31 cellular contexts compared by ENCODE assay signal in the genomic region with DNA sequence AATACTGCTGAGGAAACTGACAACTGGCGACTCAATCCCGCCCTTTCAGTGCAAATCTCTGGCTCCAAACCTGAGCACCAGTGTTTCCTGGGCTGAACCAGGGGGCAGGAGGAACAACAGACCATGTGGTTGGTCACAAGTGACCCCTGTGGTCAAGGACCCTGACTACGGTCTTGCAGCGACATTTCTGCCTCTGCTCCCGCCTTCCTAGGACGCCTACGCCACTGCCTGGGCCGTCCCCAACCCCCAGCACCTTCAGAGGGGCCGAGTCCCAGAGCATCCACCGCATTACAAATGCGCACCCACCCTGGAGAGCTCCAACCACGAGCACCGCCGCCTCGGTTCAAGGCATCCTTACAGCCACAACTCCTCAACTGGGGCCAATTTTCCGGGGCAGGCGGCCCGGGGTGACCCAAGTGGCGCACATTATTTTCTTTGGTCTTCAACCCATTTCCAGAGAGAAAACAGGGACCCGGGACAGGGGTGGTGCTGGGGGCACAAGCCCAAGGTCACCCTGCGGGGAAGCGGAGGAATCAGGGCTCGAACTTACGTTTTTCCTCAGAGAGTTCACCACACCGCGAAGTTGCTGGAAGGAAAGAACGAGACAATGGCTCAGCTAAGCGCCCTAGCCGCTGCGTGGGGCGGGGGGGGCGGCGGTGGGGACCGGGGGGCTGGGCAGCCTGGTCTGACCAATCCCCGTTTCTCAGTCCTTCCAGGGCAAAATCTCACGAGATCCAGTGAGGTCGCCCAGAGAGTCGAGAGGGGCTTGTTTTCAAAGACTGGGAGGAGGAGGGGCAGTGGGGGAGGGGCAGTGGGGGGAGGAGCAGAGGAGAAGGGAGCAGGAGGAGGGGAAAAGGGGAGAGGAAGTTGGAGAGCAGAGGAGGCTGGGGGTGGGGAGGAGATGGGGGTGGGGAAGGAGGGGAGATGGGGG. TPM values are rescaled to one million over a fixed set of nuclear protein-coding genes. Genes with fewer than 3 reads are reported as not detected.
A peak's percentile ranks its signal among the peaks of the same experiment; 100 is the strongest.
DNase-seq lines count a peak whose midpoint lies in the region; ATAC-seq, FAIRE-seq and TF ChIP-seq lines count a peak whose summit lies in the region.
"Had no signal": no experiment of that assay in that cellular context is flagged by ENCODE, and none has a peak within 500 bp of the region (broad histone marks: within the 10 kb centered on the region; RNA-seq: fewer than 3 reads in every experiment).

No MANE protein-coding gene starts in this region.

- H3F3A ChIP-seq in GM23248 (ENCODE audit: insufficient read depth) (no peaks in the 10 kb centered on the region), SK-N-SH (replicated peaks; ENCODE audit: insufficient read depth) (peaks cover 2% of the 10 kb centered on the region)

- no peaks in the 10 kb centered on the region for H3K36me3 ChIP-seq in GM23248 (ENCODE audit: low read depth)
- peaks cover 33 to 34% of the 10 kb centered on the region in 2 experiments for H3K36me3 ChIP-seq in SK-N-SH (replicated peaks in 1 of 2; ENCODE audit: control insufficient read depth in 1 of 2, insufficient read depth in 2 of 2, low read length in 1 of 2)
- H3K36me3 ChIP-seq: esophagus muscularis mucosa had no signal

- TF ChIP-seq RAD21 in A549 (conservative IDR thresholded peaks at IDR 0.05 in 1 of 2, IDR thresholded peaks at IDR 0.05 in 1 of 2) (no peak), SK-N-SH (IDR thresholded peaks at IDR 0.05; ENCODE audit: low read length) (no peak)

- peak; percentile 22 to 49; a peak in 2 of 6 replicates for ATAC-seq in A549
- ATAC-seq: activated CD8-positive, alpha-beta T cell treated with anti-CD3 and anti-CD28 coated beads, Interleukin-2, amount 10 ng/mL, durations not matched to agents 7 days and 5 days; activated naive CD4-positive, alpha-beta T cell treated with anti-CD3 and anti-CD28 coated beads, Interleukin-2, amount 50 U/mL, for 72 hours; activated T-cell treated with anti-CD3 and anti-CD28 coated beads, Interleukin-2, amount 50 U/mL, for 4 hours; left lobe of liver had no signal

- no peak for TF ChIP-seq POLR2A in A549 (IDR thresholded peaks at IDR 0.05; ENCODE audit: low read length)

- H4K20me1 ChIP-seq in GM23248 (ENCODE audit: insufficient read depth) (no peaks in the 10 kb centered on the region), SK-N-SH (ENCODE audit: insufficient read depth) (peaks cover 50% of the 10 kb centered on the region)

- H3K4me1 ChIP-seq in A549 (peaks cover 45% of the 10 kb centered on the region; the same call in 2 of the 3 replicates), GM23248 (ENCODE audit: insufficient read depth) (no peaks in the 10 kb centered on the region), SK-N-SH (ENCODE audit: control insufficient read depth in 1 of 2, insufficient read depth in 2 of 2, low read depth in 1 of 2, low read length in 1 of 2) (peaks cover 4 to 49% of the 10 kb centered on the region in 2 experiments; a peak in 3 of 4 replicates)
- H3K4me1 ChIP-seq: esophagus muscularis mucosa had no signal

- TF ChIP-seq EP300 in A549 (IDR thresholded peaks at IDR 0.05) (no peak), SK-N-SH (IDR thresholded peaks at IDR 0.05; ENCODE audit: borderline replicate concordance in 1 of 2, low read depth in 1 of 2, low read length in 1 of 2) (0 out of 4 replicates have a peak, but pooled peaks of 1 of the 2 experiments have one; percentile 16)

- H3K27ac ChIP-seq in A549 (peak overlapping the region; percentile 96 to 99), GM23248 (no peak overlapping the region), SK-N-SH (ENCODE audit: low read depth in 2 of 2, low read length in 1 of 2) (peak overlapping the region; percentile 68 to 90)
- H3K27ac ChIP-seq: esophagus muscularis mucosa, KMS-11 had no signal

- no peaks in the 10 kb centered on the region for H3K9me3 ChIP-seq in A549
- no peaks in the 10 kb centered on the region for H3K9me3 ChIP-seq in GM23248 (ENCODE audit: low read depth)
- H3K9me3 ChIP-seq in SK-N-SH = no peaks in the 10 kb centered on the region
- H3K9me3 ChIP-seq: esophagus muscularis mucosa had no signal

- H2AFZ ChIP-seq in GM23248 (no peak overlapping the region), SK-N-SH (ENCODE audit: low read depth) (peak overlapping the region; percentile 70; the same call in 1 of the 2 replicates)

- CTCF ChIA-PET in A549 (lab: Yijun Ruan, JAX) (interaction anchor here (0.6 kb wide), 1 partner anchor 477 kb away, joined by 3 read pairs; no protein-coding TSS in a partner anchor), SK-N-SH (lab: Yijun Ruan, JAX) (interaction anchor here (0.9 to 1.6 kb wide), 3 partner anchors 11 to 49 kb away, joined by 3 read pairs; partner anchors contain the start of gene ZNF280B)

- H3K79me2 ChIP-seq in GM23248 (ENCODE audit: insufficient read depth) (no peaks in the 10 kb centered on the region), SK-N-SH (ENCODE audit: insufficient read depth) (peaks cover 57% of the 10 kb centered on the region)

- POLR2A ChIA-PET in A549 (lab: Yijun Ruan, JAX) (interaction anchor here (1.3 to 1.6 kb wide), 2 partner anchors 37 to 49 kb away, joined by 3 to 4 read pairs; partner anchors contain the start of genes ZNF280A and ZNF280B), SK-N-SH (lab: Yijun Ruan, JAX) (no interaction called here)

- H3K4me3 ChIP-seq in A549 (peak overlapping the region; percentile 90), GM23248 (no peak overlapping the region), SK-N-SH (ENCODE audit: low read depth in 2 of 2, low read length in 1 of 2) (peak overlapping the region; percentile 71 to 97)
- H3K4me3 ChIP-seq: esophagus muscularis mucosa, smooth muscle cell had no signal

- in situ Hi-C loops in GM23248 (cut with MboI) = no loop called here

- DNase-seq in A549 (ENCODE audit: low read depth in 1 of 2, low spot score in 1 of 2) = peak; percentile 58 to 81
- DNase-seq in GM23248 = peak; percentile 9
- DNase-seq in NCI-H510A (lab: John Stamatoyannopoulos, UW) = peak; percentile 64
- DNase-seq in SK-N-SH = peak; percentile 90
- no peak for DNase-seq in NAMALWA (ENCODE audit: low spot score)
- no peak for DNase-seq in DMS79 treated with DMSO at 0.1 percent for 48 hours (lab: John Stamatoyannopoulos, UW)
- DNase-seq in NK-92 (lab: John Stamatoyannopoulos, UW; ENCODE audit: unreplicated experiment) = no peak
- no peak for DNase-seq in T-helper 9 cell
- DNase-seq: ACHN; activated CD4-positive, CD25-positive, alpha-beta regulatory T cell; activated CD8-positive, alpha-beta T cell treated with anti-CD3 and anti-CD28 coated beads, Interleukin-2, amount 10 ng/mL, durations not matched to agents 7 days and 5 days; activated T-cell treated with anti-CD3 and anti-CD28 coated beads, Interleukin-2, amount 50 U/mL, for 4 hours; C1 segment of cervical spinal cord; effector CD8-positive, alpha-beta T cell; midbrain; NCI-H1048; NCI-H2171 treated with DMSO at 0.1 percent for 48 hours; SHP77; stimulated activated CD4-positive, alpha-beta T cell treated with anti-CD3 and anti-CD28 coated beads, Interleukin-4, amount 100 ng/mL, for 24 hours; T-helper 2 cell had no signal

- H3K9me2 ChIP-seq in GM23248 (ENCODE audit: insufficient read depth) = no peaks in the 10 kb centered on the region
- no peaks in the 10 kb centered on the region for H3K9me2 ChIP-seq in SK-N-SH

- FAIRE-seq in A549 (lab: Jason Lieb, UNC) = no peak

- H3K4me2 ChIP-seq in A549 = peak overlapping the region; percentile 73
- no peak overlapping the region for H3K4me2 ChIP-seq in GM23248 (ENCODE audit: unreplicated experiment)
- H3K4me2 ChIP-seq in SK-N-SH = peak overlapping the region; percentile 99
- H3K4me2 ChIP-seq: KMS-11, smooth muscle cell had no signal

- H3K27me3 ChIP-seq in GM23248 (replicated peaks; ENCODE audit: insufficient read depth) (no peaks in the 10 kb centered on the region), SK-N-SH (ENCODE audit: insufficient read depth) (no peaks in the 10 kb centered on the region)

- no peak for TF ChIP-seq CTCF in A549 (IDR thresholded peaks at IDR 0.05)
- TF ChIP-seq CTCF in SK-N-SH (IDR thresholded peaks at IDR 0.05) = no peak

- WGBS in A549 (ENCODE audit: missing lambda C conversion rate) = 43% methylated on average over 6 of the region's 38 CpGs
- WGBS in GM23248 (ENCODE audit: low coverage in 1 of 2, low lambda C conversion rate in 2 of 2, missing lambda C conversion rate in 2 of 2), 2 experiments = 85 to 89% methylated on average over 34 to 38 of the region's 38 CpGs
- 5% methylated on average over 33 of the region's 38 CpGs for WGBS in SK-N-SH (ENCODE audit: low lambda C conversion rate)

- no peak overlapping the region for H3K9ac ChIP-seq in GM23248
- H3K9ac ChIP-seq in SK-N-SH = peak overlapping the region; percentile 93
- H3K9ac ChIP-seq: KMS-11 had no signal

RNA-seq across cellular contexts. Expression of gene PRAME, which starts 1.8 kb away (rescaled TPM):
- polyA plus RNA-seq in A549 (2011; rRNA removed) = 173 and 228 TPM in 2 replicates
- 136 and 155 TPM in 2 replicates for polyA plus RNA-seq in A549 (2012; cell fraction: cytosol; rRNA removed)
- polyA plus RNA-seq in A549 (2012; cell fraction: nucleus; rRNA removed) = 271 and 295 TPM in 2 replicates
- 112 to 143 TPM (median 130 TPM) in 3 replicates for polyA plus RNA-seq in A549 (2017; fragmentation: RNase III; extraction: RNeasy Plus Mini Kit Qiagen cat#74134 plus additional on column Dnase treatment)
- polyA minus RNA-seq in A549 (2011; rRNA and poly(A)+ RNA removed) = 111 and 127 TPM in 2 replicates
- not detected in 2 replicates for total RNA-seq in GM23248 (2014; rRNA removed; shearing (Covaris generic))
- polyA plus RNA-seq in GM23248 (2016; fragmentation: Nextera tagmentation; extraction: Ambion mirVana) = not detected in 2 replicates
- polyA plus RNA-seq in SK-N-SH (2012; rRNA removed) = 193 and 241 TPM in 2 replicates
- 123 and 160 TPM in 2 replicates for polyA plus RNA-seq in SK-N-SH (2012; cell fraction: cytosol; rRNA removed)
- 488 and 508 TPM in 2 replicates for polyA plus RNA-seq in SK-N-SH (2012; cell fraction: nucleus; rRNA removed)
- total RNA-seq: activated CD8-positive, alpha-beta T cell treated with anti-CD3 and anti-CD28 coated beads, Interleukin-2, amount 10 ng/mL, durations not matched to agents 7 days and 5 days; chondrocyte; esophagus muscularis mucosa; glomerular endothelial cell; pulmonary artery endothelial cell; smooth muscle cell; subcutaneous adipose tissue; urinary bladder had no signal
- polyA plus RNA-seq: neural cell, smooth muscle cell, urinary bladder had no signal

RNA-seq across cellular contexts. Expression of gene ZNF280A, which starts 37.2 kb away (rescaled TPM):
- 2.7 and 3.0 TPM in 2 replicates for polyA plus RNA-seq in A549 (2011; rRNA removed)
- polyA plus RNA-seq in A549 (2012; cell fraction: cytosol; rRNA removed) = 0.53 and 0.57 TPM in 2 replicates
- 0.30 and 0.33 TPM in 2 replicates for polyA plus RNA-seq in A549 (2012; cell fraction: nucleus; rRNA removed)
- 1.8 to 2.1 TPM (median 2.0 TPM) in 3 replicates for polyA plus RNA-seq in A549 (2017; fragmentation: RNase III; extraction: RNeasy Plus Mini Kit Qiagen cat#74134 plus additional on column Dnase treatment)
- 1.9 and 2.8 TPM in 2 replicates for polyA minus RNA-seq in A549 (2011; rRNA and poly(A)+ RNA removed)
- not detected in 2 replicates for total RNA-seq in GM23248 (2014; rRNA removed; shearing (Covaris generic))
- polyA plus RNA-seq in GM23248 (2016; fragmentation: Nextera tagmentation; extraction: Ambion mirVana) = not detected in 2 replicates
- not detected in 2 replicates for polyA plus RNA-seq in SK-N-SH (2012; rRNA removed)
- not detected in 2 replicates for polyA plus RNA-seq in SK-N-SH (2012; cell fraction: cytosol; rRNA removed)
- polyA plus RNA-seq in SK-N-SH (2012; cell fraction: nucleus; rRNA removed) = not detected in 2 replicates
- total RNA-seq: activated CD8-positive, alpha-beta T cell treated with anti-CD3 and anti-CD28 coated beads, Interleukin-2, amount 10 ng/mL, durations not matched to agents 7 days and 5 days; activated naive CD4-positive, alpha-beta T cell treated with anti-CD3 and anti-CD28 coated beads, Interleukin-2, amount 50 U/mL, for 72 hours; activated T-cell treated with anti-CD3 and anti-CD28 coated beads, Interleukin-2, amount 50 U/mL, for 4 hours; chondrocyte; esophagus muscularis mucosa; left lobe of liver; pulmonary artery endothelial cell; smooth muscle cell; subcutaneous adipose tissue; urinary bladder had no signal
- polyA plus RNA-seq: neural cell, urinary bladder had no signal

RNA-seq across cellular contexts. Expression of gene ZNF280B, which starts 48.7 kb away (rescaled TPM):
- polyA plus RNA-seq in A549 (2011; rRNA removed) = 3.9 and 5.1 TPM in 2 replicates
- 0.69 and 0.71 TPM in 2 replicates for polyA plus RNA-seq in A549 (2012; cell fraction: cytosol; rRNA removed)
- polyA plus RNA-seq in A549 (2012; cell fraction: nucleus; rRNA removed) = 0.34 and 0.69 TPM in 2 replicates
- polyA plus RNA-seq in A549 (2017; fragmentation: RNase III; extraction: RNeasy Plus Mini Kit Qiagen cat#74134 plus additional on column Dnase treatment) = 1.9 to 2.3 TPM (median 2.3 TPM) in 3 replicates
- 5.4 and 5.8 TPM in 2 replicates for polyA minus RNA-seq in A549 (2011; rRNA and poly(A)+ RNA removed)
- under 0.01 and 0.11 TPM in 2 replicates for total RNA-seq in GM23248 (2014; rRNA removed; shearing (Covaris generic))
- polyA plus RNA-seq in GM23248 (2016; fragmentation: Nextera tagmentation; extraction: Ambion mirVana) = 0.45 and 0.57 TPM in 2 replicates
- polyA plus RNA-seq in SK-N-SH (2012; rRNA removed) = 0.82 and 1.2 TPM in 2 replicates
- polyA plus RNA-seq in SK-N-SH (2012; cell fraction: cytosol; rRNA removed) = 1.1 TPM in 2 replicates
- polyA plus RNA-seq in SK-N-SH (2012; cell fraction: nucleus; rRNA removed) = 0.70 and 1.3 TPM in 2 replicates

Comparison
In these comparisons a context has a peak if more than half of its experiments do, and no peak if none do; other contexts are left out.
1. DNase-seq: peak in A549 (2 of 2), GM23248 (single experiment), NCI-H510A (single experiment) and SK-N-SH (single experiment); none in NAMALWA (single experiment), DMS79 treated with DMSO at 0.1 percent for 48 hours (single experiment), NK-92 (single experiment) and T-helper 9 cell (single experiment).
2. RNA of gene PRAME, which starts 1.8 kb away (polyA plus RNA-seq): 123 to 508 TPM in SK-N-SH and 112 to 295 TPM in A549; not detected in GM23248; every median in the first group is over 100 times any median in the second.
3. Of the 12 proteins assayed by ChIP-seq in both A549 and SK-N-SH: peak only in A549: none; only in SK-N-SH: REST; in both: CHD2; in neither: 9; mixed calls (peak in some experiments, not most) for 1.